In genomic region chr6:149929422-149929821, GRCh38 we compare ENCODE assay signal across 13 cellular contexts. TPM values are rescaled to one million over a fixed set of nuclear protein-coding genes. Genes with fewer than 3 reads are reported as not detected.
DNase-seq lines count a peak whose midpoint lies in the region; ATAC-seq and TF ChIP-seq lines count a peak whose summit lies in the region.
"Had no signal": no experiment of that assay in that cellular context is flagged by ENCODE, and none has a peak within 500 bp of the region (broad histone marks: within the 10 kb centered on the region; RNA-seq: fewer than 3 reads in every experiment).

No MANE protein-coding gene starts in this region.

- H3K4me2 ChIP-seq in smooth muscle cell: no peak overlapping the region

- H3K9me3 ChIP-seq in breast epithelium (no peaks in the 10 kb centered on the region), smooth muscle cell (replicated peaks; ENCODE audit: low read depth) (no peaks in the 10 kb centered on the region)
- H3K9me3 ChIP-seq: transverse colon had no signal

- H3K27me3 ChIP-seq in breast epithelium (peaks cover 0 to 2% of the 10 kb centered on the region in 2 donors), smooth muscle cell (ENCODE audit: low read depth) (peaks cover 69% of the 10 kb centered on the region)

- no peak for ATAC-seq in GM21360 (IDR thresholded peaks at IDR 0.05; ENCODE audit: unreplicated experiment)

- no peaks in the 10 kb centered on the region for H3K79me2 ChIP-seq in smooth muscle cell (ENCODE audit: low read depth)

- peak; percentile 12 for TF ChIP-seq CTCF in MCF 10A (IDR thresholded peaks at IDR 0.05; ENCODE audit: unreplicated experiment)
- TF ChIP-seq CTCF in breast epithelium (IDR thresholded peaks at IDR 0.05): no peak
- TF ChIP-seq CTCF in smooth muscle cell (IDR thresholded peaks at IDR 0.05; ENCODE audit: borderline replicate concordance, insufficient read depth, poor library complexity, severe bottlenecking): peak; percentile 44

- peaks cover 32% of the 10 kb centered on the region for H3K27me3 Mint-ChIP-seq in MCF 10A (ENCODE audit: insufficient read depth, unreplicated experiment)

- H4K20me1 ChIP-seq in smooth muscle cell (ENCODE audit: low read depth): no peaks in the 10 kb centered on the region

- no peak overlapping the region for H3K27ac Mint-ChIP-seq in MCF 10A (ENCODE audit: low read depth, unreplicated experiment)

- no peak for TF ChIP-seq POLR2A in breast epithelium (IDR thresholded peaks at IDR 0.05)

- intact Hi-C loops in MCF 10A (cut with micrococcal nuclease) (loop anchor here (10.0 kb wide), 1 partner anchor 385 kb away; the partner anchor contains the start of gene PPIL4), breast epithelium (cut with DNase I; ENCODE audit: low total_unique reads) (loop anchor here (5.0 kb wide), 1 partner anchor 92 kb away; no protein-coding TSS in a partner anchor)

- WGBS in smooth muscle cell (ENCODE audit: low lambda C conversion rate): 12% methylated on average over 3 of the region's 3 CpGs

- H3K27ac ChIP-seq in breast epithelium (no peak overlapping the region), smooth muscle cell (ENCODE audit: low read depth) (no peak overlapping the region)
- H3K27ac ChIP-seq: transverse colon had no signal

- no peaks in the 10 kb centered on the region for H3K9me3 Mint-ChIP-seq in MCF 10A (ENCODE audit: unreplicated experiment)

- H3K36me3 Mint-ChIP-seq in MCF 10A (ENCODE audit: insufficient read depth, unreplicated experiment): no peaks in the 10 kb centered on the region

- peaks cover 15% of the 10 kb centered on the region for H3K4me1 Mint-ChIP-seq in MCF 10A (ENCODE audit: insufficient read depth, unreplicated experiment)

- H3K4me1 ChIP-seq in breast epithelium (peaks cover 0 to 4% of the 10 kb centered on the region in 2 donors), smooth muscle cell (ENCODE audit: low read depth) (no peaks in the 10 kb centered on the region)

- POLR2A ChIA-PET in MCF 10A (lab: Yijun Ruan, JAX): no interaction called here

- H3F3A ChIP-seq in smooth muscle cell (ENCODE audit: low read depth): no peaks in the 10 kb centered on the region

- H3K36me3 ChIP-seq in breast epithelium (no peaks in the 10 kb centered on the region), smooth muscle cell (ENCODE audit: low read depth) (no peaks in the 10 kb centered on the region)
- H3K36me3 ChIP-seq: transverse colon had no signal

- no peak overlapping the region for H3K4me3 Mint-ChIP-seq in MCF 10A (ENCODE audit: unreplicated experiment)

- H2AFZ ChIP-seq in smooth muscle cell (ENCODE audit: low read depth): no peak overlapping the region

- no peak overlapping the region for H3K4me3 ChIP-seq in breast epithelium
- no peak overlapping the region for H3K4me3 ChIP-seq in smooth muscle cell
- H3K4me3 ChIP-seq: transverse colon had no signal

- no peak overlapping the region for H3K9ac ChIP-seq in smooth muscle cell (ENCODE audit: low read depth)

- no TSS peak for BruUV-seq in MCF 10A (replicated peaks; lab: Mats Ljungman, UMichigan)

- DNase-seq in MCF 10A (ENCODE audit: unreplicated experiment) (no peak), breast epithelium (ENCODE audit: low spot score in 2 of 2) (no peak), Kasumi-1 (lab: John Stamatoyannopoulos, UW) (peak; percentile 17 to 22), dermis blood vessel endothelial cell (peak; percentile 40), smooth muscle cell (lab: John Stamatoyannopoulos, UW; ENCODE audit: unreplicated experiment) (no peak), superior temporal gyrus (ENCODE audit: extremely low spot score) (no peak), NCI-H1694 (lab: John Stamatoyannopoulos, UW) (no peak)
- DNase-seq: foreskin melanocyte, NCI-H2171, transverse colon had no signal

- CTCF ChIA-PET in MCF 10A (lab: Yijun Ruan, JAX): interaction anchor here (1.2 kb wide), 1 partner anchor 97 kb away, joined by 3 read pairs; no protein-coding TSS in a partner anchor

RNA-seq across cellular contexts. Expression of gene RAET1G, which starts 6.5 kb away (rescaled TPM):
- 8.3 and 9.9 TPM in 2 replicates for total RNA-seq in MCF 10A (2022)
- 1 to 10 TPM in 1 of 3 donors, not detected in 2; 2.2 TPM for total RNA-seq in breast epithelium
- total RNA-seq in dermis blood vessel endothelial cell: not detected in 2 replicates
- total RNA-seq in smooth muscle cell: 0.31 and 2.4 TPM in 2 replicates
- polyA plus RNA-seq in smooth muscle cell: 0.84 and 1.7 TPM in 2 replicates
- total RNA-seq: T-helper 2 cell treated with Interferon-gamma antibody and Interleukin-4, amounts not matched to agents 100 ng/mL and 5 ng/mL, for 36 hours; transverse colon had no signal
- polyA plus RNA-seq: neural cell had no signal

RNA-seq across cellular contexts. Expression of gene ULBP2, which starts 12.4 kb away (rescaled TPM):
- total RNA-seq in MCF 10A (2022): 3.1 and 5.2 TPM in 2 replicates
- total RNA-seq in breast epithelium: 1 to 10 TPM in 1 of 3 donors, under 1 TPM in 1, not detected in 1; 0.88 to 1.3 TPM
- total RNA-seq in dermis blood vessel endothelial cell: 2.0 and 3.7 TPM in 2 replicates
- total RNA-seq in smooth muscle cell: 8.8 and 9.8 TPM in 2 replicates
- polyA plus RNA-seq in smooth muscle cell: 9.4 and 11.7 TPM in 2 replicates
- total RNA-seq: transverse colon had no signal

RNA-seq across cellular contexts. Expression of gene RAET1E, which starts 31.5 kb away (rescaled TPM):
- total RNA-seq in MCF 10A (2022) (28.9 and 37.6 TPM in 2 replicates), breast epithelium (1 to 10 TPM in 1 of 3 donors, not detected in 2; 2.0 TPM), dermis blood vessel endothelial cell (0.09 TPM in 1 of 2 replicates, not detected in the other), smooth muscle cell (not detected in 2 replicates)
- not detected in 2 replicates for polyA plus RNA-seq in smooth muscle cell
- total RNA-seq: T-helper 2 cell treated with Interferon-gamma antibody and Interleukin-4, amounts not matched to agents 100 ng/mL and 5 ng/mL, for 36 hours; transverse colon had no signal
- polyA plus RNA-seq: neural cell had no signal

RNA-seq across cellular contexts. Expression of gene ULBP1, which starts 34.3 kb away (rescaled TPM):
- not detected in 2 replicates for total RNA-seq in MCF 10A (2022)
- total RNA-seq in breast epithelium: under 1 TPM in 2 of 3 donors, not detected in 1; under 0.01 to 0.29 TPM
- total RNA-seq in dermis blood vessel endothelial cell: 0.17 and 0.23 TPM in 2 replicates
- 0.72 and 1.5 TPM in 2 replicates for total RNA-seq in smooth muscle cell
- 1.5 and 1.7 TPM in 2 replicates for polyA plus RNA-seq in smooth muscle cell
- total RNA-seq: transverse colon had no signal

Comparison
In these comparisons a context has a peak if more than half of its experiments do, and no peak if none do; other contexts are left out.
1. CTCF ChIP-seq: peak in MCF 10A (single experiment) and smooth muscle cell (single experiment); none in breast epithelium (0 of 3).
2. DNase-seq: peak in Kasumi-1 (2 of 2) and dermis blood vessel endothelial cell (single experiment); none in MCF 10A (single experiment), breast epithelium (0 of 2), smooth muscle cell (single experiment), superior temporal gyrus (single experiment) and NCI-H1694 (single experiment).